Comparison of ENCODE assay signal across 28 cellular contexts in the genomic region with DNA sequence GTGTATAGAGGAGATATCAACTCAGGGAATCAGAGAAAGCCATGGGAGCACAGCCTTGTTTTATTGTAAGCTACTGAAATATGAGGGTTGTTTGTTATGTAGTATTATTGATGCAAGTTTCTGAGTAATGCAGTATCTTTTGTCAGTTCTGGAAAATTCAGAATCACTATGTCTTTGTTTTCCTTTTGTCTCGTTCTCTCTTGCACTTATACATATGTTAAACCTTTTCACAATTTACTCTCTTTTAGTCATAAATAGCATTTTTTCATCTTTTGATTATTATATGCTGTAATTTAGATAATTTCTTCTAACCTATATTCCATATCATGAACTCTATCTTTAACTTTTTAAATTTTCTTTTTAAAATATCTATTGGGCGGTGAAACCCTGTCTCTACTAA.
"Had no signal": no experiment of that assay in that cellular context is flagged by ENCODE, and none has a peak within 500 bp of the region (broad histone marks: within the 10 kb centered on the region; RNA-seq: fewer than 3 reads in every experiment).

No MANE protein-coding gene starts in this region.

- H3K4me3 ChIP-seq: colonic mucosa, coronary artery, dorsolateral prefrontal cortex, esophagus muscularis mucosa, esophagus squamous epithelium, gastrocnemius medialis, gastroesophageal sphincter, heart left ventricle, heart right ventricle had no signal

- FAIRE-seq: colon, endometrium, endothelial cell of umbilical vein, frontal cortex had no signal

- H3K4me1 ChIP-seq: colonic mucosa, esophagus squamous epithelium, foreskin keratinocyte, gastrocnemius medialis had no signal

- DNase-seq: colonic mucosa; cortex of kidney; dermis blood vessel endothelial cell; dorsolateral prefrontal cortex; effector CD4-positive, alpha-beta T cell; effector CD8-positive, alpha-beta T cell; effector memory CD4-positive, alpha-beta T cell; effector memory CD8-positive, alpha-beta T cell; endodermal cell; erythroblast; esophagus squamous epithelium; foreskin fibroblast; foreskin keratinocyte; foreskin melanocyte; gastrocnemius medialis; glutamatergic neuron; head of caudate nucleus; heart left ventricle; heart right ventricle had no signal

- ATAC-seq: effector memory CD8-positive, alpha-beta T cell; esophagus mucosa; foreskin keratinocyte; gastrocnemius medialis; gastroesophageal sphincter; heart left ventricle; heart right ventricle had no signal

- H3K9me3 ChIP-seq: colonic mucosa, esophagus squamous epithelium, gastrocnemius medialis had no signal

- H3K27me3 ChIP-seq: colonic mucosa, dorsolateral prefrontal cortex, esophagus muscularis mucosa, esophagus squamous epithelium, foreskin keratinocyte, gastrocnemius medialis, gastroesophageal sphincter, heart left ventricle, heart right ventricle had no signal

- H3K27ac ChIP-seq: colonic mucosa, coronary artery, dorsolateral prefrontal cortex, epithelial cell of prostate, esophagus muscularis mucosa, esophagus squamous epithelium, foreskin keratinocyte, gastrocnemius medialis, gastroesophageal sphincter, heart left ventricle, heart right ventricle had no signal

- H3K36me3 ChIP-seq: colonic mucosa, esophagus muscularis mucosa, esophagus squamous epithelium, gastrocnemius medialis, gastroesophageal sphincter, heart left ventricle, heart right ventricle had no signal
